Comparison of ENCODE assay signal across 30 cellular contexts in the genomic region with DNA sequence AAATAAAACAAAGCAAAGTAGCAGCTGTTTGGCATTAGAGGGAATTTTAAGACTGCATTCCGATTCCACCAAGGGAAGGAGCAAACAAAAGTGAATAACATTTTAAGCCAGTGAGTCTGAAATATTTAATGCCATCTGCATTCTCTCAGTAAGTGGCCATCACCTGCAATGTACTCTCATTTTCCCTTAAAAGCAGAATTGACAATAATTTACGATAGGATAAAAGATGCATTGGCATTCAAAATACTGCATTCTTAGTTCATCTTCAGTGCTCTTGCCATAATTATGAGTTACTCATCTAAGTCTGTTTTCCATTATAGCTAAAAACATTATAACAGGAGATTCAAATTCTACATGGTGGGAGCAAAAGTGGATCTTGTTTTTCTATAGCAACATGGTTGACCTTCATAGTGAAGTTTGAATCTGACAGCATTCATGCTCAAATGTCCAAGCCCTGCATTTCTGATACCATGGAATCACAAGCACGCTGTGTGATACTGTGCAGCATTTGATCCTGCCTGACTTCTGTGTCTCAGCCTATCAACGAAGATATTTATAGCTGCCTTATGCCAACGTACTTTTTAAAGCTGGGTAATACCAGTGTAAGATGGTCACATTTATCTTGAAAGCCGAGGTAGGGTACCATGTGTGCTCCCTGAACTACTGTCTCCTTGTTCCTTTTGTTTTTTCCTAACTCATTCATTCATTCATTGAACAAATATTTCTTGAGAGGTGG.
"Had no signal": no experiment of that assay in that cellular context is flagged by ENCODE, and none has a peak within 500 bp of the region (broad histone marks: within the 10 kb centered on the region; RNA-seq: fewer than 3 reads in every experiment).

No MANE protein-coding gene starts in this region.

- ATAC-seq: activated CD4-positive, alpha-beta T cell treated with anti-CD3 and anti-CD28 coated beads for 36 hours; activated CD8-positive, alpha-beta memory T cell treated with anti-CD3 and anti-CD28 coated beads, Interleukin-2, amount 10 ng/mL, durations not matched to agents 7 days and 5 days; activated CD8-positive, alpha-beta T cell treated with anti-CD3 and anti-CD28 coated beads, Interleukin-2, amount 10 ng/mL, durations not matched to agents 7 days and 5 days; activated naive CD8-positive, alpha-beta T cell treated with anti-CD3 and anti-CD28 coated beads, Interleukin-2, amount 50 U/mL, for 24 hours; body of pancreas; gastroesophageal sphincter had no signal

- DNase-seq: activated CD4-positive, alpha-beta memory T cell treated with anti-CD3 and anti-CD28 coated beads for 36 hours; activated CD4-positive, alpha-beta T cell treated with anti-CD3 and anti-CD28 coated beads for 36 hours; activated CD4-positive, alpha-beta T cell treated with anti-CD3 and anti-CD28 coated beads, Interleukin-2, amount 10 ng/mL, durations not matched to agents 24 days and 14 days; activated CD4-positive, CD25-positive, alpha-beta regulatory T cell; activated CD4-positive, CD25-positive, alpha-beta regulatory T cell treated with anti-CD3 and anti-CD28 coated beads, Interleukin-2, amount 50 U/mL, for 72 hours; activated CD8-positive, alpha-beta memory T cell treated with anti-CD3 and anti-CD28 coated beads, Interleukin-2, amount 10 ng/mL, durations not matched to agents 7 days and 5 days; activated CD8-positive, alpha-beta memory T cell treated with anti-CD3 and anti-CD28 coated beads, Interleukin-2, amount 50 U/mL, for 4 hours; activated CD8-positive, alpha-beta T cell treated with anti-CD3 and anti-CD28 coated beads, Interleukin-2, amount 10 ng/mL, durations not matched to agents 7 days and 5 days; activated effector memory CD4-positive, alpha-beta T cell treated with anti-CD3 and anti-CD28 coated beads, Interleukin-2, amount 50 U/mL, for 16 hours; activated naive CD4-positive, alpha-beta T cell treated with anti-CD3 and anti-CD28 coated beads for 36 hours; activated naive CD8-positive, alpha-beta T cell treated with anti-CD3 and anti-CD28 coated beads for 36 hours; activated naive CD8-positive, alpha-beta T cell treated with anti-CD3 and anti-CD28 coated beads, Interleukin-2, amount 50 U/mL, for 24 hours; activated T-cell treated with anti-CD3 and anti-CD28 coated beads, Interleukin-2, amount 50 U/mL, for 1 hour; activated T-cell treated with anti-CD3 and anti-CD28 coated beads, Interleukin-2, amount 50 U/mL, for 48 hours; adrenal gland; amygdala; aorta; body of pancreas; central memory CD4-positive, alpha-beta T cell; cerebellar nuclear complex; colonic mucosa; effector CD8-positive, alpha-beta T cell; esophagus squamous epithelium; foreskin melanocyte; T-helper 2 cell had no signal

- H3K9me3 ChIP-seq: adrenal gland, body of pancreas, colonic mucosa, esophagus squamous epithelium, gastroesophageal sphincter had no signal

- H3K27ac Mint-ChIP-seq: activated CD4-positive, alpha-beta memory T cell treated with anti-CD3 and anti-CD28 coated beads for 36 hours; activated CD4-positive, alpha-beta T cell treated with anti-CD3 and anti-CD28 coated beads for 36 hours; activated CD4-positive, alpha-beta T cell treated with anti-CD3 and anti-CD28 coated beads, Interleukin-2, amount 10 ng/mL, durations not matched to agents 24 days and 14 days; activated CD8-positive, alpha-beta memory T cell treated with anti-CD3 and anti-CD28 coated beads, Interleukin-2, amount 10 ng/mL, durations not matched to agents 7 days and 5 days; activated CD8-positive, alpha-beta T cell treated with anti-CD3 and anti-CD28 coated beads, Interleukin-2, amount 10 ng/mL, durations not matched to agents 7 days and 5 days; activated naive CD4-positive, alpha-beta T cell treated with anti-CD3 and anti-CD28 coated beads for 36 hours; activated naive CD4-positive, alpha-beta T cell treated with anti-CD3 and anti-CD28 coated beads, Interleukin-2, amount 50 U/mL, for 24 hours; activated naive CD8-positive, alpha-beta T cell treated with anti-CD3 and anti-CD28 coated beads for 36 hours; activated naive CD8-positive, alpha-beta T cell treated with anti-CD3 and anti-CD28 coated beads, Interleukin-2, amount 50 U/mL, for 24 hours; activated T-helper 1 cell treated with anti-CD3 and anti-CD28 coated beads, Interleukin-12 subunit alpha, Interleukin-12 subunit beta, Interleukin-2, Interleukin-4 antibody, amounts not matched to agents 30 ng/mL and 10 ng/mL and 1 ng/mL, durations not matched to agents 14 hours and 24 hours and 36 hours; activated T-helper 2 cell treated with anti-CD3 and anti-CD28 coated beads, Interferon-gamma antibody, Interleukin-2, Interleukin-4, amounts not matched to agents 10 μg/mL and 5 μg/mL and 100 μg/mL, durations not matched to agents 14 hours and 24 hours and 36 hours had no signal

- H3K4me1 ChIP-seq: adrenal gland, body of pancreas, colonic mucosa, gastroesophageal sphincter had no signal

- H3K36me3 ChIP-seq: adrenal gland, colonic mucosa, esophagus squamous epithelium, gastroesophageal sphincter had no signal

- H3K27me3 Mint-ChIP-seq: activated CD4-positive, alpha-beta memory T cell treated with anti-CD3 and anti-CD28 coated beads for 36 hours; activated CD4-positive, alpha-beta T cell treated with anti-CD3 and anti-CD28 coated beads for 36 hours; activated CD4-positive, alpha-beta T cell treated with anti-CD3 and anti-CD28 coated beads, Interleukin-2, amount 10 ng/mL, durations not matched to agents 24 days and 14 days; activated CD8-positive, alpha-beta memory T cell treated with anti-CD3 and anti-CD28 coated beads, Interleukin-2, amount 10 ng/mL, durations not matched to agents 7 days and 5 days; activated naive CD4-positive, alpha-beta T cell treated with anti-CD3 and anti-CD28 coated beads, Interleukin-2, amount 50 U/mL, for 24 hours; activated naive CD8-positive, alpha-beta T cell treated with anti-CD3 and anti-CD28 coated beads for 36 hours; activated naive CD8-positive, alpha-beta T cell treated with anti-CD3 and anti-CD28 coated beads, Interleukin-2, amount 50 U/mL, for 24 hours had no signal

- H3K27me3 ChIP-seq: adrenal gland, body of pancreas, colonic mucosa, gastroesophageal sphincter had no signal

- H3K27ac ChIP-seq: adrenal gland, body of pancreas, colonic mucosa, epithelial cell of prostate, esophagus squamous epithelium, gastroesophageal sphincter had no signal

- H3K9me3 Mint-ChIP-seq: activated naive CD8-positive, alpha-beta T cell treated with anti-CD3 and anti-CD28 coated beads, Interleukin-2, amount 50 U/mL, for 24 hours had no signal

- H3K4me1 Mint-ChIP-seq: activated CD4-positive, alpha-beta T cell treated with anti-CD3 and anti-CD28 coated beads for 36 hours; activated CD4-positive, alpha-beta T cell treated with anti-CD3 and anti-CD28 coated beads, Interleukin-2, amount 10 ng/mL, durations not matched to agents 24 days and 14 days; activated CD8-positive, alpha-beta memory T cell treated with anti-CD3 and anti-CD28 coated beads, Interleukin-2, amount 10 ng/mL, durations not matched to agents 7 days and 5 days; activated naive CD4-positive, alpha-beta T cell treated with anti-CD3 and anti-CD28 coated beads, Interleukin-2, amount 50 U/mL, for 24 hours; activated naive CD8-positive, alpha-beta T cell treated with anti-CD3 and anti-CD28 coated beads for 36 hours; activated naive CD8-positive, alpha-beta T cell treated with anti-CD3 and anti-CD28 coated beads, Interleukin-2, amount 50 U/mL, for 24 hours had no signal

- H3K36me3 Mint-ChIP-seq: activated CD4-positive, alpha-beta memory T cell treated with anti-CD3 and anti-CD28 coated beads for 36 hours; activated CD8-positive, alpha-beta memory T cell treated with anti-CD3 and anti-CD28 coated beads, Interleukin-2, amount 10 ng/mL, durations not matched to agents 7 days and 5 days; activated naive CD4-positive, alpha-beta T cell treated with anti-CD3 and anti-CD28 coated beads, Interleukin-2, amount 50 U/mL, for 24 hours; activated naive CD8-positive, alpha-beta T cell treated with anti-CD3 and anti-CD28 coated beads for 36 hours had no signal

- H3K4me3 Mint-ChIP-seq: activated CD4-positive, alpha-beta memory T cell treated with anti-CD3 and anti-CD28 coated beads for 36 hours; activated CD4-positive, alpha-beta T cell treated with anti-CD3 and anti-CD28 coated beads for 36 hours; activated CD4-positive, alpha-beta T cell treated with anti-CD3 and anti-CD28 coated beads, Interleukin-2, amount 10 ng/mL, durations not matched to agents 24 days and 14 days; activated CD8-positive, alpha-beta memory T cell treated with anti-CD3 and anti-CD28 coated beads, Interleukin-2, amount 10 ng/mL, durations not matched to agents 7 days and 5 days; activated CD8-positive, alpha-beta T cell treated with anti-CD3 and anti-CD28 coated beads, Interleukin-2, amount 10 ng/mL, durations not matched to agents 7 days and 5 days; activated naive CD4-positive, alpha-beta T cell treated with anti-CD3 and anti-CD28 coated beads for 36 hours; activated naive CD4-positive, alpha-beta T cell treated with anti-CD3 and anti-CD28 coated beads, Interleukin-2, amount 50 U/mL, for 24 hours; activated naive CD8-positive, alpha-beta T cell treated with anti-CD3 and anti-CD28 coated beads for 36 hours; activated naive CD8-positive, alpha-beta T cell treated with anti-CD3 and anti-CD28 coated beads, Interleukin-2, amount 50 U/mL, for 24 hours; activated T-helper 1 cell treated with anti-CD3 and anti-CD28 coated beads, Interleukin-12 subunit alpha, Interleukin-12 subunit beta, Interleukin-2, Interleukin-4 antibody, amounts not matched to agents 30 ng/mL and 10 ng/mL and 1 ng/mL, durations not matched to agents 14 hours and 24 hours and 36 hours had no signal

- H3K4me3 ChIP-seq: adrenal gland, body of pancreas, colonic mucosa, esophagus squamous epithelium, gastroesophageal sphincter had no signal
